In the genomic region with DNA sequence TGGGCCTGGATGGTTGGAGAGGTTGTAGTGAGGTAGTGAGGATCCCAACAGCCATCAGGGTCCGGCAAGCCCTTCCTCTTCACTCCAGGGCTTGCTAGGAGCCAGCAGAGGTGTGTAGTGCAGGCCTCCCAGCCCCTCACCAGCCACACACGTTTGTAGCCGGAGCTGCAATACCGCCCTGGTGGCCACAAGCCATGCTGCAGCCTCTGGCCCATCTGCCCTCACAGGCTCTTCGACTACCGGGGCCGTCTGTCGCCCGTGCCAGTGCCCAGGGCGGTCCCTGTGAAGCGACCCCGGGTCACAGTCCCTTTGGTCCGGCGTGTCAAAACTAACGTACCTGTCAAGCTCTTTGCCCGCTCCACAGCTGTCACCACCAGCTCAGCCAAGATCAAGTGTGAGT, we compare ENCODE assay signal across 20 cellular contexts. TPM values are rescaled to one million over a fixed set of nuclear protein-coding genes. Genes with fewer than 3 reads are reported as not detected.
DNase-seq lines count a peak whose midpoint lies in the region; ATAC-seq, FAIRE-seq and TF ChIP-seq lines count a peak whose summit lies in the region.
"Had no signal": no experiment of that assay in that cellular context is flagged by ENCODE, and none has a peak within 500 bp of the region (broad histone marks: within the 10 kb centered on the region; RNA-seq: fewer than 3 reads in every experiment).

No MANE protein-coding gene starts in this region.

- SMC1A ChIA-PET in GM12878 (lab: Charles Lee; ENCODE audit: uncharacterized antibody, unreplicated experiment), result no interaction called here

- H3K9me3 ChIP-seq in Caco-2 (no peaks in the 10 kb centered on the region), GM12878 (replicated peaks; ENCODE audit: control insufficient read depth, insufficient read depth, low read length) (no peaks in the 10 kb centered on the region)
- H3K9me3 ChIP-seq: MG63, tibial nerve had no signal

- in situ Hi-C loops in GM12878 (cut with MboI), result no loop called here

- WGBS in GM12878 (ENCODE audit: insufficient coverage, insufficient replicate concordance, low lambda C conversion rate, missing lambda C conversion rate), result 93% methylated on average over 15 of the region's 16 CpGs

- H3K27me3 ChIP-seq in Caco-2 (replicated peaks; ENCODE audit: control insufficient read depth, insufficient read depth, low read length) (no peaks in the 10 kb centered on the region), GM23338 (ENCODE audit: insufficient read depth) (no peaks in the 10 kb centered on the region), GM12878 (replicated peaks in 1 of 2; ENCODE audit: control insufficient read depth in 2 of 2, insufficient read depth in 2 of 2, low read length in 1 of 2) (no peaks in the 10 kb centered on the region)
- H3K27me3 ChIP-seq: MG63, tibial nerve had no signal

- H3K9ac ChIP-seq in GM12878 (ENCODE audit: control insufficient read depth, insufficient read depth, low read length), result no peak overlapping the region

- TF ChIP-seq CTCF in Caco-2 (IDR thresholded peaks at IDR 0.05; ENCODE audit: insufficient read depth in 1 of 2, low read depth in 1 of 2, low read length in 1 of 2, severe bottlenecking in 1 of 2, unreplicated experiment in 1 of 2), result peak; percentile 17 to 46
- peak; percentile 36; a peak in 2 of 4 replicates for TF ChIP-seq CTCF in GM23338 (conservative IDR thresholded peaks at IDR 0.05; ENCODE audit: low read depth in 2 of 2)
- TF ChIP-seq CTCF in GM12878 (IDR thresholded peaks at IDR 0.05 in 2 of 3, conservative IDR thresholded peaks at IDR 0.05 in 1 of 3; ENCODE audit: control insufficient read depth in 2 of 3, extremely low read depth in 1 of 3, insufficient read depth in 1 of 3, low read depth in 3 of 3, low read length in 3 of 3), result 0 out of 6 replicates have a peak, but pooled peaks of 1 of the 3 experiments have one; percentile 6
- peak; percentile 52 for TF ChIP-seq CTCF in mesothelial cell of epicardium (IDR thresholded peaks at IDR 0.05; ENCODE audit: unreplicated experiment)

- TF ChIP-seq RAD21 in GM12878 (IDR thresholded peaks at IDR 0.05; ENCODE audit: insufficient read depth, low read depth, low read length), result no peak

- DNase-seq in Caco-2 (peak in 1 of 2 experiments; percentile 48), GM23338 (ENCODE audit: low spot score) (peak; percentile 60), GM12878 (ENCODE audit: low read depth, low spot score) (no peak), mesothelial cell of epicardium (ENCODE audit: low spot score in 2 of 2, unreplicated experiment in 2 of 2) (no peak), NCI-H2196 treated with DMSO at 0.1 percent for 48 hours (lab: John Stamatoyannopoulos, UW; ENCODE audit: unreplicated experiment) (no peak), NOMO-1 (lab: John Stamatoyannopoulos, UW; ENCODE audit: unreplicated experiment in 2 of 2) (no peak), frontal cortex (ENCODE audit: low spot score in 2 of 2) (no peak)
- DNase-seq: activated effector memory CD4-positive, alpha-beta T cell treated with Interleukin-2 at 50 U/mL for 16 hours; amygdala; cortex of kidney; DMS79 treated with DMSO at 0.1 percent for 48 hours; mammary epithelial cell; MG63; natural killer cell; NCI-H446; SHP77 had no signal

- H4K20me1 ChIP-seq in GM23338 (replicated peaks; ENCODE audit: insufficient read depth) (peaks cover 28% of the 10 kb centered on the region), GM12878 (ENCODE audit: control insufficient read depth, insufficient read depth) (no peaks in the 10 kb centered on the region)

- BruUV-seq in Caco-2 (replicated peaks; lab: Mats Ljungman, UMichigan) (no TSS peak), GM12878 (replicated peaks; lab: Mats Ljungman, UMichigan) (no TSS peak)

- H3K79me2 ChIP-seq in GM23338 (replicated peaks; ENCODE audit: insufficient read depth) (peaks cover 17% of the 10 kb centered on the region), GM12878 (ENCODE audit: control insufficient read depth, insufficient read depth, low read length) (no peaks in the 10 kb centered on the region; the same call in 1 of the 2 replicates)

- H3K27me3 Mint-ChIP-seq in Caco-2 (ENCODE audit: insufficient read depth, unreplicated experiment) (no peaks in the 10 kb centered on the region), GM23338 (ENCODE audit: insufficient read depth, low read depth, poor library complexity) (peaks cover 4% of the 10 kb centered on the region), mesothelial cell of epicardium (ENCODE audit: low read depth) (no peaks in the 10 kb centered on the region)
- H3K27me3 Mint-ChIP-seq: progenitor cell of endocrine pancreas had no signal

- no peak overlapping the region for H3K4me3 Mint-ChIP-seq in Caco-2 (ENCODE audit: unreplicated experiment)
- H3K4me3 Mint-ChIP-seq in GM23338, result no peak overlapping the region
- H3K4me3 Mint-ChIP-seq in mesothelial cell of epicardium, result no peak overlapping the region
- H3K4me3 Mint-ChIP-seq: natural killer cell had no signal

- RAD21 ChIA-PET in GM12878 (lab: Charles Lee; ENCODE audit: unreplicated experiment), result no interaction called here

- H3F3A ChIP-seq in GM23338 (replicated peaks; ENCODE audit: low read depth), result no peaks in the 10 kb centered on the region

- TF ChIP-seq POLR2A in GM12878 (IDR thresholded peaks at IDR 0.05; ENCODE audit: low read depth, low read length), result 0 out of 2 replicates have a peak, but pooled peaks have one; percentile 17

- H3K36me3 Mint-ChIP-seq in Caco-2 (ENCODE audit: insufficient read depth, unreplicated experiment), result peaks cover 64% of the 10 kb centered on the region
- H3K36me3 Mint-ChIP-seq in GM23338 (ENCODE audit: low read depth), result peaks cover 32% of the 10 kb centered on the region
- H3K36me3 Mint-ChIP-seq in mesothelial cell of epicardium, result peaks cover 19% of the 10 kb centered on the region
- H3K36me3 Mint-ChIP-seq: natural killer cell had no signal

- H3K4me1 ChIP-seq in Caco-2, result no peaks in the 10 kb centered on the region
- H3K4me1 ChIP-seq in GM23338 (ENCODE audit: insufficient read depth), result no peaks in the 10 kb centered on the region
- H3K4me1 ChIP-seq in GM12878 (ENCODE audit: control insufficient read depth, insufficient read depth, low read length), result no peaks in the 10 kb centered on the region

- no peak overlapping the region for H2AFZ ChIP-seq in GM23338
- no peak overlapping the region for H2AFZ ChIP-seq in GM12878 (ENCODE audit: control insufficient read depth, low read depth, low read length)

- CTCF ChIA-PET in Caco-2 (lab: Charles Lee) (no interaction called here), GM12878 (lab: Yijun Ruan, JAX) (no interaction called here)

- POLR2A ChIA-PET in Caco-2 (lab: Charles Lee) (no interaction called here), GM12878 (lab: Charles Lee) (no interaction called here)

- H3K4me2 ChIP-seq in GM23338, result no peak overlapping the region
- no peak overlapping the region for H3K4me2 ChIP-seq in GM12878 (ENCODE audit: control insufficient read depth, insufficient read depth)

- ATAC-seq in GM23338 (peak; percentile 93), GM12878 (peak; percentile 31; the same call in 1 of the 3 replicates), HG02610 (IDR thresholded peaks at IDR 0.05; ENCODE audit: unreplicated experiment) (no peak)
- ATAC-seq: activated CD4-positive, CD25-positive, alpha-beta regulatory T cell treated with anti-CD3 and anti-CD28 coated beads, Interleukin-2, amount 50 U/mL, for 24 hours; natural killer cell had no signal

- H3K27ac ChIP-seq in GM23338 (ENCODE audit: low read depth), result no peak overlapping the region
- no peak overlapping the region for H3K27ac ChIP-seq in GM12878 (ENCODE audit: control insufficient read depth, insufficient read depth)
- H3K27ac ChIP-seq: tibial nerve had no signal

- H3K9me3 Mint-ChIP-seq in Caco-2 (ENCODE audit: unreplicated experiment) (no peaks in the 10 kb centered on the region), GM23338 (no peaks in the 10 kb centered on the region; the same call in 2 of the 3 replicates), mesothelial cell of epicardium (no peaks in the 10 kb centered on the region)
- H3K9me3 Mint-ChIP-seq: natural killer cell had no signal

- H3K4me3 ChIP-seq in Caco-2 (ENCODE audit: low read depth, low read length) (no peak overlapping the region), GM23338 (no peak overlapping the region), GM12878 (no peak overlapping the region)
- H3K4me3 ChIP-seq: MG63, tibial nerve had no signal

- no peak for FAIRE-seq in GM12878 (lab: Jason Lieb, UNC)
- no peak for FAIRE-seq in frontal cortex (lab: Jason Lieb, UNC)

- TF ChIP-seq EP300 in GM12878 (IDR thresholded peaks at IDR 0.05; ENCODE audit: borderline replicate concordance in 1 of 2, control insufficient read depth in 1 of 2, low read depth in 2 of 2, low read length in 2 of 2), result no peak

- H3K9me2 ChIP-seq in GM23338 (ENCODE audit: insufficient read depth), result no peaks in the 10 kb centered on the region

- H3K4me1 Mint-ChIP-seq in Caco-2 (ENCODE audit: low read depth, unreplicated experiment), result no peaks in the 10 kb centered on the region
- no peaks in the 10 kb centered on the region; the same call in 2 of the 3 replicates for H3K4me1 Mint-ChIP-seq in GM23338
- no peaks in the 10 kb centered on the region for H3K4me1 Mint-ChIP-seq in mesothelial cell of epicardium

- peaks cover 20% of the 10 kb centered on the region for H3K36me3 ChIP-seq in Caco-2 (ENCODE audit: control insufficient read depth, insufficient read depth, low read length)
- H3K36me3 ChIP-seq in GM23338 (ENCODE audit: insufficient read depth), result peaks cover 8% of the 10 kb centered on the region; the same call in 1 of the 2 replicates
- peaks cover 24 to 41% of the 10 kb centered on the region in 2 experiments; a peak in 3 of 4 replicates for H3K36me3 ChIP-seq in GM12878 (ENCODE audit: control insufficient read depth in 2 of 2, insufficient read depth in 2 of 2, low read length in 1 of 2)

- H3K27ac Mint-ChIP-seq in Caco-2 (ENCODE audit: unreplicated experiment) (no peak overlapping the region), GM23338 (no peak overlapping the region), mesothelial cell of epicardium (no peak overlapping the region)
- H3K27ac Mint-ChIP-seq: progenitor cell of endocrine pancreas had no signal

- intact Hi-C loops in Caco-2 (cut with micrococcal nuclease; ENCODE audit: unreplicated experiment) (no loop called here), GM12878 (cut with micrococcal nuclease; ENCODE audit: unreplicated experiment) (no loop called here)

RNA-seq across cellular contexts. Expression of gene EIF2S2, which starts 36.4 kb away (rescaled TPM):
- total RNA-seq in Caco-2 (2022) (291 and 299 TPM in 2 replicates), GM12878 (2014; rRNA removed) (78.6 and 96.7 TPM in 2 replicates), GM12878 (2014; rRNA removed; fragmentation: Illumina TruSeq; extraction: Trizol) (144 and 153 TPM in 2 replicates), GM12878 (2021) (80.2 and 84.1 TPM in 2 replicates), mesothelial cell of epicardium (45.5 to 46.7 TPM (median 46.1 TPM) in 3 replicates), frontal cortex (48.9 TPM)
- total RNA-seq in GM23338 (2014; rRNA removed; shearing (Covaris generic)), result 117 and 124 TPM in 2 replicates
- polyA plus RNA-seq in GM23338 (2016; fragmentation: Nextera tagmentation; extraction: Ambion mirVana) (190 and 194 TPM in 2 replicates), GM12878 (2011; rRNA removed) (88.7 and 134 TPM in 2 replicates), GM12878 (2014; fragmentation: Illumina TruSeq; extraction: Trizol) (153 and 161 TPM in 2 replicates), GM12878 (2014; fragmentation: Nextera tagmentation; extraction: Ambion mirVana) (100 to 1,000 TPM in 1 of 2 experiments, 10 to 100 TPM in 1; 60.2 to 103 TPM), GM12878 (2014; rRNA removed) (76.0 and 84.6 TPM in 2 replicates), GM12878 (2016; fragmentation: Nextera tagmentation; extraction: Ambion mirVana) (10 to 100 TPM; 78.1 to 79.0 TPM)
- 19.3 and 19.8 TPM in 2 replicates for total RNA-seq in GM12878 (2013; cell fraction: nucleolus; rRNA removed)
- 79.9 TPM for polyA plus RNA-seq in GM12878 (2011; ENCODE audit: low read depth)
- polyA plus RNA-seq in GM12878 (2011; cell fraction: cytosol; rRNA removed), result 40.4 and 43.0 TPM in 2 replicates
- polyA plus RNA-seq in GM12878 (2011; cell fraction: nucleus; rRNA removed), result 27.3 and 28.2 TPM in 2 replicates
- 89.2 and 98.1 TPM in 2 replicates for polyA plus RNA-seq in GM12878 (2012)
- polyA minus RNA-seq in GM12878 (2011; rRNA and poly(A)+ RNA removed), result 25.0 and 32.9 TPM in 2 replicates
- polyA minus RNA-seq in GM12878 (2011; cell fraction: cytosol; rRNA and poly(A)+ RNA removed), result 15.5 and 17.9 TPM in 2 replicates
- 8.2 and 12.4 TPM in 2 replicates for polyA minus RNA-seq in GM12878 (2011; cell fraction: nucleus; rRNA and poly(A)+ RNA removed)
